8 cellular contexts compared by ENCODE assay signal in genomic region chr3:67349551-67350174, GRCh38.
DNase-seq lines count a peak whose midpoint lies in the region; ATAC-seq and TF ChIP-seq lines count a peak whose summit lies in the region.

No MANE protein-coding gene starts in this region.

- no peaks in the 10 kb centered on the region for H3K36me3 ChIP-seq in OCI-LY3 (replicated peaks; ENCODE audit: low read depth, low read length)
- no peaks in the 10 kb centered on the region for H3K36me3 ChIP-seq in gastrocnemius medialis

- peak; percentile 26 to 52 for DNase-seq in stimulated activated CD4-positive, alpha-beta T cell treated with anti-CD3 and anti-CD28 coated beads, Interleukin-12 subunit alpha, Interleukin-12 subunit beta, amount 100 ng/mL, for 24 hours (ENCODE audit: low read depth in 2 of 2)
- DNase-seq in gastrocnemius medialis (no peak), midbrain (lab: John Stamatoyannopoulos, UW) (no peak), AG20443 (ENCODE audit: low spot score) (no peak), NCI-H2227 (lab: John Stamatoyannopoulos, UW; ENCODE audit: unreplicated experiment) (no peak)

- TF ChIP-seq CTCF in OCI-LY3 (IDR thresholded peaks at IDR 0.05; ENCODE audit: low read depth, low read length) = no peak
- no peak for TF ChIP-seq CTCF in gastrocnemius medialis (IDR thresholded peaks at IDR 0.05 in 4 of 5, conservative IDR thresholded peaks at IDR 0.05 in 1 of 5)

- peaks cover 5% of the 10 kb centered on the region for H4K20me1 ChIP-seq in OCI-LY3 (ENCODE audit: insufficient read depth, low read length)

- in situ Hi-C loops in gastrocnemius medialis (cut with MboI; ENCODE audit: low sequenced_read_pairs in 4 of 4) = no loop called here

- peak overlapping the region; percentile 65 for H3K27ac ChIP-seq in OCI-LY3 (ENCODE audit: low read length)
- H3K27ac ChIP-seq in gastrocnemius medialis = no peak overlapping the region

- no peaks in the 10 kb centered on the region for H3K79me2 ChIP-seq in OCI-LY3 (ENCODE audit: low read length)

- H3K9ac ChIP-seq in OCI-LY3 (ENCODE audit: low read length) = no peak overlapping the region

- intact Hi-C loops in gastrocnemius medialis (cut with DNase I; ENCODE audit: low total_unique reads) = no loop called here

- no peak for TF ChIP-seq POLR2A in gastrocnemius medialis (IDR thresholded peaks at IDR 0.05)

- H3K9me3 ChIP-seq in OCI-LY3 (ENCODE audit: insufficient read depth, low read length) (no peaks in the 10 kb centered on the region), gastrocnemius medialis (no peaks in the 10 kb centered on the region)

- peak; percentile 92 for ATAC-seq in GM19023 (IDR thresholded peaks at IDR 0.05; ENCODE audit: unreplicated experiment)
- ATAC-seq in HG02623 (IDR thresholded peaks at IDR 0.05; ENCODE audit: unreplicated experiment) = peak; percentile 93
- ATAC-seq in gastrocnemius medialis = no peak

- no peak overlapping the region for H2AFZ ChIP-seq in OCI-LY3 (ENCODE audit: low read depth, low read length)

- H3K4me2 ChIP-seq in OCI-LY3 (ENCODE audit: low read length) = peak overlapping the region; percentile 62

- peak overlapping the region; percentile 34 for H3K4me3 ChIP-seq in OCI-LY3 (ENCODE audit: low read length)
- no peak overlapping the region for H3K4me3 ChIP-seq in gastrocnemius medialis

- H3K4me1 ChIP-seq in OCI-LY3 (ENCODE audit: low read length) (peaks cover 36% of the 10 kb centered on the region), gastrocnemius medialis (no peaks in the 10 kb centered on the region)

- no peaks in the 10 kb centered on the region for H3K27me3 ChIP-seq in OCI-LY3 (ENCODE audit: low read depth, low read length)
- H3K27me3 ChIP-seq in gastrocnemius medialis = no peaks in the 10 kb centered on the region

Comparison
In these comparisons a context has a peak if more than half of its experiments do, and no peak if none do; other contexts are left out.
1. ATAC-seq: peak in GM19023 (single experiment) and HG02623 (single experiment); none in gastrocnemius medialis (0 of 2).
2. DNase-seq: peak in stimulated activated CD4-positive, alpha-beta T cell treated with anti-CD3 and anti-CD28 coated beads, Interleukin-12 subunit alpha, Interleukin-12 subunit beta, amount 100 ng/mL, for 24 hours (2 of 2); none in gastrocnemius medialis (0 of 2), midbrain (single experiment), AG20443 (single experiment) and NCI-H2227 (single experiment).